ENCODE assay signal across 1 cellular context in genomic region chr3:46551615-46552014, GRCh38.
TF ChIP-seq lines count a peak whose summit lies in the region.

No MANE protein-coding gene starts in this region.

TF ChIP-seq in K562, 482 proteins besides CTCF, POLR2A, EP300 and RAD21:
- no peak for TF ChIP-seq THAP12 (CRISPR knock-in tag; IDR thresholded peaks at IDR 0.05)
- TF ChIP-seq ATF1 (CRISPR knock-in tag; IDR thresholded peaks at IDR 0.05) = no peak
- TF ChIP-seq ATF1 (tag; IDR thresholded peaks at IDR 0.05) = no peak
- TF ChIP-seq HDAC8 (tag; IDR thresholded peaks at IDR 0.05) = no peak
- TF ChIP-seq LARP7 (IDR thresholded peaks at IDR 0.05) = no peak
- TF ChIP-seq COPS2 (conservative IDR thresholded peaks at IDR 0.05) = no peak
- no peak for TF ChIP-seq TCF7L2 (IDR thresholded peaks at IDR 0.05; ENCODE audit: low read depth, low read length)
- TF ChIP-seq GTF2E2 (tag; IDR thresholded peaks at IDR 0.05) = no peak
- no peak for TF ChIP-seq SMARCC2 (IDR thresholded peaks at IDR 0.05; ENCODE audit: low read depth)
- TF ChIP-seq MGA (IDR thresholded peaks at IDR 0.05) = no peak
- TF ChIP-seq YY1 (IDR thresholded peaks at IDR 0.05; ENCODE audit: borderline replicate concordance in 1 of 3, control insufficient read depth in 1 of 3, extremely low read depth in 1 of 3, insufficient read depth in 3 of 3, insufficient read length in 1 of 3, insufficient replicate concordance in 2 of 3, low read depth in 1 of 3, low read length in 2 of 3) = no peak
- TF ChIP-seq BDP1 (IDR thresholded peaks at IDR 0.05; ENCODE audit: insufficient read depth, insufficient read length) = no peak
- TF ChIP-seq ZNF316 (IDR thresholded peaks at IDR 0.05) = no peak
- TF ChIP-seq RBBP5 (IDR thresholded peaks at IDR 0.05; ENCODE audit: borderline replicate concordance, insufficient read depth, low read length, poor library complexity, severe bottlenecking) = no peak
- no peak for TF ChIP-seq DLX4 (CRISPR knock-in tag; IDR thresholded peaks at IDR 0.05)
- no peak for TF ChIP-seq FOXA3 (CRISPR knock-in tag; conservative IDR thresholded peaks at IDR 0.05 in 1 of 2, IDR thresholded peaks at IDR 0.05 in 1 of 2)
- TF ChIP-seq RHOXF2B (CRISPR knock-in tag; conservative IDR thresholded peaks at IDR 0.05) = no peak
- no peak for TF ChIP-seq ZNF3 (CRISPR knock-in tag; IDR thresholded peaks at IDR 0.05)
- no peak for TF ChIP-seq ZNF655 (CRISPR knock-in tag; IDR thresholded peaks at IDR 0.05)
- no peak for TF ChIP-seq SNIP1 (IDR thresholded peaks at IDR 0.05; ENCODE audit: low read depth)
- no peak for TF ChIP-seq STAT6 (CRISPR knock-in tag; IDR thresholded peaks at IDR 0.05)
